ENCODE assay signal across 8 cellular contexts in the genomic region with DNA sequence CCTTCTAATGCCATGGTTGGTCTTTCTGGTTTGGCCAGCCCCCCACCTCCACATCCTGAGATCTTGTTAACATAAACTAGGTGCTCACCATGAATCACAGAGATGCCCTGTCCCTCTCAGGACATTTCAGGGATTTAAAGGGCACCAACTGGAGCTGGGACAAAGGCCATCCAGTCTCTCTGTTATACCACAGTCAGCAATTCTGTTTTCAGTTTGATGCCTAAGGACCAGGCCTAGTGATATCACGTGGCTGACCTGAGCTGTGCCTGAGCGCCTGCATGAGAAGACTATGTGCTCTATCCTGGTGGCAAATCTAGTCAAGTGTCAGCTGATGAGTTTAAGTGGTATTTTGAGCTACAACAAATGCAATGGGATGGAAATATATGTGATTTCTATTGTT.
"Had no signal": no experiment of that assay in that cellular context is flagged by ENCODE, and none has a peak within 500 bp of the region (broad histone marks: within the 10 kb centered on the region; RNA-seq: fewer than 3 reads in every experiment).

No MANE protein-coding gene starts in this region.

- FAIRE-seq: H1, H54, HTR-8/SVneo, K562 had no signal

- H2AFZ ChIP-seq: GM23338 had no signal

- H3K27ac Mint-ChIP-seq: GM23338, H9 had no signal

- H3K4me3 Mint-ChIP-seq: GM23338, H9 had no signal

- ATAC-seq: GM23338, K562 had no signal

- H3K4me2 ChIP-seq: GM23338 had no signal

- DNase-seq: H9, HCEC 1CT, KG1 had no signal

- H3K4me3 ChIP-seq: GM23338, K562 had no signal
